ENCODE assay signal across 20 cellular contexts in the genomic region with DNA sequence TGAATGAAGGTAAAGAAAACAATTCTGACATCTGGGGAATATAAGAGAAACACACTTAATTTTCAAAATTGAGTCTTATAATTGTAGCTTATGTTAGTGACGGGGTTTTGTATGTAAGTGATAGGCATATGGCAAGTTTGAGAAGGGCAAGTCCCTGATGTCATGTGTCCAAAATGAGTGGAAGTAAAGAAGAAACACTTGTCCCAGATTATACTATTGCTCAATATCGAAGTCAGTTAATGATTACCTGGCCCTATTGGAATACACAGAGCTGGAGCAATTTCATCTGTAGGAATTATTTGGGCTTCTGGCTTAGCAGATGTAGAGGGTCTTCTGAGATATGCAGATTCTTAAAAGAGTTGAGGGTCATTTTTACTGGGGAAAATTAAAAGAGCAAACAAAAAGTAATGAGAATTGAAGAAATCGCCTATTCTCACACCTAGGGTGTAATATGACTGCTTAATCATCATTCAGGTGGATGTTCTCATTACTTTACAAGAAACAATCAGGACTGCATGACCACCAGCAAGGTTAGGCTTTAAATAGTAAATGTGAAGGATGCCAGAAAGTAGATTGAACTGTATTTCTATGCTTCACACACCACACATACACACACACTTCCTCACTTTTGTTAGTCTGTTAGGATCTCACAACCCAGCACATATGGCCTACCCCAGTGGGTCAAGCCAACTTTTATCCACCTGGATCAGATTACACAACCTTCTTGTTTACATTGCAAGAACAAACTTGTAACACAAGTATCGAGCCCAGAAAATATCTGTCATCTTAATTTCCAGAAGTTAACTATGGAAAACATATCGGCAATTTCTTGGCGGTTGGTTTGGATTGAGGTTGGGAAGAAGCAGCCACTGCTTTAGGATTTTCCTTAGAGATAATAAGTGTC.
DNase-seq lines count a peak whose midpoint lies in the region; FAIRE-seq and TF ChIP-seq lines count a peak whose summit lies in the region.
"Had no signal": no experiment of that assay in that cellular context is flagged by ENCODE, and none has a peak within 500 bp of the region (broad histone marks: within the 10 kb centered on the region; RNA-seq: fewer than 3 reads in every experiment).

No MANE protein-coding gene starts in this region.

- H3K9me3 ChIP-seq in astrocyte (ENCODE audit: insufficient read depth, low read depth, low read length) = no peaks in the 10 kb centered on the region
- no peaks in the 10 kb centered on the region for H3K9me3 ChIP-seq in hepatocyte (ENCODE audit: low read depth)
- no peaks in the 10 kb centered on the region for H3K9me3 ChIP-seq in trophoblast cell (ENCODE audit: insufficient read depth, low read depth, low read length)
- H3K9me3 ChIP-seq in SJCRH30 (replicated peaks) = peaks cover 4% of the 10 kb centered on the region; the same call in 1 of the 2 replicates
- H3K9me3 ChIP-seq: SJSA1 had no signal

- no peak overlapping the region for H3K9ac ChIP-seq in astrocyte (ENCODE audit: low read length)
- H3K9ac ChIP-seq in trophoblast cell (ENCODE audit: low read length) = no peak overlapping the region

- no peak overlapping the region for H3K4me3 ChIP-seq in astrocyte (ENCODE audit: insufficient read depth, low read depth, low read length)
- H3K4me3 ChIP-seq in hepatocyte = no peak overlapping the region
- H3K4me3 ChIP-seq in trophoblast cell (ENCODE audit: low read depth, low read length) = no peak overlapping the region
- no peak overlapping the region for H3K4me3 ChIP-seq in SJCRH30
- H3K4me3 ChIP-seq in H7 (ENCODE audit: insufficient read depth, low read depth, low read length) = no peak overlapping the region
- H3K4me3 ChIP-seq: SJSA1 had no signal

- no peak overlapping the region for H3K27ac ChIP-seq in astrocyte (ENCODE audit: low read depth, low read length)
- H3K27ac ChIP-seq in hepatocyte = no peak overlapping the region
- no peak overlapping the region for H3K27ac ChIP-seq in trophoblast cell (ENCODE audit: low read depth, low read length)
- H3K27ac ChIP-seq in SJCRH30 = no peak overlapping the region
- H3K27ac ChIP-seq: SJSA1 had no signal

- no peak overlapping the region for H4K12ac ChIP-seq in trophoblast cell (ENCODE audit: low read depth, low read length)

- H3K4me1 ChIP-seq in astrocyte (ENCODE audit: insufficient read depth, low read length) (peaks cover 6% of the 10 kb centered on the region), hepatocyte (ENCODE audit: insufficient read depth) (no peaks in the 10 kb centered on the region), trophoblast cell (ENCODE audit: control insufficient read depth in 1 of 2, insufficient read depth in 2 of 2, low read length in 2 of 2) (peaks cover 0 to 1% of the 10 kb centered on the region in 2 experiments), SJCRH30 (peaks cover 9% of the 10 kb centered on the region)
- H3K4me1 ChIP-seq: SJSA1 had no signal

- H2AK5ac ChIP-seq in trophoblast cell (ENCODE audit: low read length) = peak overlapping the region; percentile 19

- H3K79me2 ChIP-seq in astrocyte (ENCODE audit: insufficient read depth, low read length) (no peaks in the 10 kb centered on the region), hepatocyte (no peaks in the 10 kb centered on the region), trophoblast cell (ENCODE audit: control insufficient read depth, insufficient read depth, low read length, poor library complexity) (no peaks in the 10 kb centered on the region)

- H3K9me3 Mint-ChIP-seq in astrocyte (ENCODE audit: unreplicated experiment) = peaks cover 11% of the 10 kb centered on the region

- no peak overlapping the region for H3K4me2 ChIP-seq in astrocyte (ENCODE audit: low read length)
- no peak overlapping the region for H3K4me2 ChIP-seq in hepatocyte
- no peak overlapping the region for H3K4me2 ChIP-seq in trophoblast cell (ENCODE audit: low read length)

- no peak overlapping the region for H4K8ac ChIP-seq in trophoblast cell (ENCODE audit: low read depth, low read length)

- no peak overlapping the region for H4K91ac ChIP-seq in trophoblast cell (ENCODE audit: low read depth, low read length)

- TF ChIP-seq CTCF in astrocyte (IDR thresholded peaks at IDR 0.05; ENCODE audit: insufficient read depth, low read depth, low read length) = no peak
- TF ChIP-seq CTCF in hepatocyte (IDR thresholded peaks at IDR 0.05; ENCODE audit: poor library complexity) = no peak

- H3K27me3 Mint-ChIP-seq in astrocyte (ENCODE audit: low read depth, unreplicated experiment) = no peaks in the 10 kb centered on the region
- H3K27me3 Mint-ChIP-seq: CD4-positive, alpha-beta T cell had no signal

- no peak overlapping the region for H2BK5ac ChIP-seq in trophoblast cell (ENCODE audit: low read depth, low read length, poor library complexity)

- no peak overlapping the region for H2AFZ ChIP-seq in astrocyte (ENCODE audit: low read depth, low read length)
- no peak overlapping the region for H2AFZ ChIP-seq in hepatocyte
- no peak overlapping the region for H2AFZ ChIP-seq in trophoblast cell (ENCODE audit: insufficient read depth, low read length, poor library complexity)

- no peak overlapping the region for H2BK12ac ChIP-seq in trophoblast cell (ENCODE audit: low read length)

- 82% methylated on average over 6 of the region's 6 CpGs for WGBS in hepatocyte (ENCODE audit: low lambda C conversion rate, missing lambda C conversion rate)
- 100% methylated on average over 1 of the region's 6 CpGs for WGBS in trophoblast cell (ENCODE audit: extremely low coverage, insufficient coverage, insufficient read length)

- H3K79me1 ChIP-seq in trophoblast cell (ENCODE audit: low read length) = no peaks in the 10 kb centered on the region

- no peak overlapping the region for H3K23ac ChIP-seq in trophoblast cell (ENCODE audit: low read length)

- FAIRE-seq in astrocyte (lab: Jason Lieb, UNC) = no peak
- FAIRE-seq: G401.6, GM18507, H54 had no signal

- H3K4me1 Mint-ChIP-seq in astrocyte (ENCODE audit: low read depth, unreplicated experiment) = peaks cover 18% of the 10 kb centered on the region

- H2BK120ac ChIP-seq in trophoblast cell (ENCODE audit: insufficient read depth, low read length, poor library complexity) = no peak overlapping the region

- H3K27me3 ChIP-seq in astrocyte (ENCODE audit: insufficient read depth, low read length) (no peaks in the 10 kb centered on the region), hepatocyte (no peaks in the 10 kb centered on the region), trophoblast cell (ENCODE audit: insufficient read depth, low read length) (no peaks in the 10 kb centered on the region), SJCRH30 (no peaks in the 10 kb centered on the region), H7 (ENCODE audit: control insufficient read depth, insufficient read depth, low read length) (no peaks in the 10 kb centered on the region)
- H3K27me3 ChIP-seq: SJSA1 had no signal

- DNase-seq in DMS 273 (lab: John Stamatoyannopoulos, UW; ENCODE audit: unreplicated experiment) (peak; percentile 56), astrocyte (ENCODE audit: low read depth) (no peak), hepatocyte (ENCODE audit: low spot score) (peak; percentile 6), trophoblast cell (no peak), SW480 (ENCODE audit: low spot score) (no peak), SJCRH30 (no peak), H7 (no peak)
- no peak for DNase-seq in activated T-cell treated with anti-CD3 and anti-CD28 coated beads, Interleukin-2, amount 50 U/mL, for 1 hour
- DNase-seq: ACHN; Calu3; CD4-positive, alpha-beta T cell; DND-41; NCI-H1436; NCI-H2029 treated with DMSO at 0.1 percent for 48 hours; NCI-H446 treated with DMSO at 0.1 percent for 48 hours; NCI-H748 treated with DMSO at 0.1 percent for 48 hours had no signal

- H4K20me1 ChIP-seq in astrocyte (ENCODE audit: insufficient read depth, low read length) (no peaks in the 10 kb centered on the region), hepatocyte (ENCODE audit: insufficient read depth, poor library complexity, severe bottlenecking) (no peaks in the 10 kb centered on the region)

- peak overlapping the region; percentile 97 for H3K27ac Mint-ChIP-seq in astrocyte (ENCODE audit: unreplicated experiment)
- H3K27ac Mint-ChIP-seq: CD4-positive, alpha-beta T cell had no signal

- no peak overlapping the region for H3K18ac ChIP-seq in trophoblast cell (ENCODE audit: low read length)

- H3K9me2 ChIP-seq in hepatocyte (replicated peaks; ENCODE audit: insufficient read depth) = no peaks in the 10 kb centered on the region

- no peak overlapping the region for H3K4ac ChIP-seq in trophoblast cell (ENCODE audit: low read depth, low read length)

- no peaks in the 10 kb centered on the region for H3K36me3 ChIP-seq in astrocyte (ENCODE audit: insufficient read depth, low read length)
- no peaks in the 10 kb centered on the region for H3K36me3 ChIP-seq in hepatocyte (replicated peaks; ENCODE audit: insufficient read depth, low read depth)
- no peaks in the 10 kb centered on the region for H3K36me3 ChIP-seq in trophoblast cell (ENCODE audit: control insufficient read depth in 1 of 2, insufficient read depth in 2 of 2, low read length in 2 of 2)
- no peaks in the 10 kb centered on the region for H3K36me3 ChIP-seq in SJCRH30
- no peaks in the 10 kb centered on the region for H3K36me3 ChIP-seq in H7 (replicated peaks; ENCODE audit: control insufficient read depth, insufficient read depth, low read length)
- H3K36me3 ChIP-seq: SJSA1 had no signal

- H3K14ac ChIP-seq in trophoblast cell (ENCODE audit: low read length) = no peak overlapping the region

- H3K36me3 Mint-ChIP-seq in astrocyte (ENCODE audit: low read depth, unreplicated experiment) = no peaks in the 10 kb centered on the region

- no peak overlapping the region for H3K4me3 Mint-ChIP-seq in astrocyte (ENCODE audit: unreplicated experiment)
- H3K4me3 Mint-ChIP-seq: CD4-positive, alpha-beta T cell had no signal

Comparison
In these comparisons a context has a peak if more than half of its experiments do, and no peak if none do; other contexts are left out.
1. DNase-seq: peak in DMS 273 (single experiment) and hepatocyte (single experiment); none in astrocyte (single experiment), trophoblast cell (0 of 2), SW480 (single experiment), activated T-cell treated with anti-CD3 and anti-CD28 coated beads, Interleukin-2, amount 50 U/mL, for 1 hour (single experiment), SJCRH30 (0 of 2) and H7 (single experiment).